28 cellular contexts compared by ENCODE assay signal in the genomic region with DNA sequence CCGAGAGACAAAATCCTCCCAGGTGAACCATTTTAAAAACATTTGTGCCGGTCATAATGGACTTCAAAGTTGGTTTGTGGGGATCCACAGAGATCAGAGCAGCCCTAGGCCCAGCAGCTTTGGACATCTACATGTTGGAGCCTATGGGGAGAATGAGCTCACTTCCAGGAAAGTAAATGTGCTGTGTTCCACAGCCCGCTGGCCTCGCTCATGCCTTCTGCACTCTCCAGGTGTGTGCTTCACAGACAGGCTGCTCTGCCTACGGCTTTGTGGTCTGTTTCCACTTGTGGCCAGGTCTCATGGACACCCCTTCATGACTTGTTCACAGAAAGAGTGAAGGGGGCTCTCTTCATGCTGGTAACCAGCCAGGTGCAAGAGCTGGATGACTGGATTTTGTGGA.
"Had no signal": no experiment of that assay in that cellular context is flagged by ENCODE, and none has a peak within 500 bp of the region (broad histone marks: within the 10 kb centered on the region; RNA-seq: fewer than 3 reads in every experiment).

No MANE protein-coding gene starts in this region.

- DNase-seq: activated B cell treated with CpG ODN at 0.5 μM for 24 hours; activated CD4-positive, alpha-beta memory T cell treated with anti-CD3 and anti-CD28 coated beads for 36 hours; activated CD4-positive, alpha-beta T cell treated with anti-CD3 and anti-CD28 coated beads for 4 hours; activated CD4-positive, alpha-beta T cell treated with anti-CD3 and anti-CD28 coated beads, Interleukin-2, amount 10 ng/mL, durations not matched to agents 24 days and 14 days; activated CD4-positive, alpha-beta T cell treated with anti-CD3 and anti-CD28 coated beads, Interleukin-2, amount 50 U/mL, for 1 hour; activated CD4-positive, alpha-beta T cell treated with anti-CD3 and anti-CD28 coated beads, Interleukin-2, amount 50 U/mL, for 4 hours; activated CD4-positive, CD25-positive, alpha-beta regulatory T cell treated with anti-CD3 and anti-CD28 coated beads, Interleukin-2, amount 50 U/mL, for 72 hours; activated CD8-positive, alpha-beta memory T cell treated with anti-CD3 and anti-CD28 coated beads, Interleukin-2, amount 50 U/mL, for 4 hours; activated CD8-positive, alpha-beta T cell treated with anti-CD3 and anti-CD28 coated beads for 36 hours; activated effector memory CD4-positive, alpha-beta T cell treated with anti-CD3 and anti-CD28 coated beads, Interleukin-2, amount 50 U/mL, for 16 hours; activated gamma-delta T cell treated with Interleukin-2 at 50 U/mL for 16 hours; activated naive CD4-positive, alpha-beta T cell; activated naive CD4-positive, alpha-beta T cell treated with anti-CD3 and anti-CD28 coated beads for 36 hours; activated naive CD4-positive, alpha-beta T cell treated with anti-CD3 and anti-CD28 coated beads, Interleukin-2, amount 50 U/mL, for 16 hours; activated naive CD8-positive, alpha-beta T cell treated with anti-CD3 and anti-CD28 coated beads for 36 hours; activated T-cell treated with anti-CD3 and anti-CD28 coated beads for 4 hours; activated T-cell treated with anti-CD3 and anti-CD28 coated beads, Interleukin-2, amount 50 U/mL, for 1 hour; activated T-cell treated with anti-CD3 and anti-CD28 coated beads, Interleukin-2, amount 50 U/mL, for 4 hours; activated T-cell treated with anti-CD3 and anti-CD28 coated beads, Interleukin-2, amount 50 U/mL, for 72 hours; adrenal gland; amniotic stem cell; body of pancreas; brain microvascular endothelial cell; T-helper 1 cell; T-helper 2 cell; T-helper 9 cell had no signal

- H3K27ac ChIP-seq: adrenal gland, body of pancreas, brain microvascular endothelial cell, breast epithelium, VCaP had no signal

- H3K4me3 ChIP-seq: adrenal gland, body of pancreas, breast epithelium had no signal
